24 cellular contexts compared by ENCODE assay signal in the genomic region with DNA sequence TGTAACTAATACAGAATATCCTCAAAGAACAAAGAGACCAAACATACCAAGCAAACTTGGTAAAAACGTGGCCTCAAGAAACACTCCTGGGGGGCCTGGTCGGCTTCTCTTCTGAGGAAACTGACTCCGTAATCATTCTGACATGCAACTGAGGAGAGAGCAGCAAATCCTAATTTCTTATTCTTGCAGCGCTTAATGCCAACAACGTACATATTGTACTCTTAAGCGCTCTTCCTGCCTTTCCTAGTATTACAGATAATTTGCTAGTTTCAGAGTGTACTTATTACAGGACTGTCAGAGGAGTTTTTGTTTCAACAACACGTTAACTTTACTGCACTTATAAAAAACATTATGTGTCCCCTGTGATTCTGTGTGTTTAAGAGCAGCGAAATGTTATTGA.
DNase-seq lines count a peak whose midpoint lies in the region; ATAC-seq and TF ChIP-seq lines count a peak whose summit lies in the region.
"Had no signal": no experiment of that assay in that cellular context is flagged by ENCODE, and none has a peak within 500 bp of the region (broad histone marks: within the 10 kb centered on the region; RNA-seq: fewer than 3 reads in every experiment).

No MANE protein-coding gene starts in this region.

- WGBS in heart left ventricle, 4 donors, result 76 to 86% (median 79%) methylated on average over 8 of the region's 8 CpGs
- 74% methylated on average over 3 of the region's 8 CpGs for WGBS in mesenchymal stem cell

- intact Hi-C loops in heart left ventricle (cut with DNase I), result loop anchor here in 5 of 10 donors (5.0 to 10.0 kb wide), 5 partner anchors 52 to 125 kb away; partner anchors contain the start of gene ZNF521 (in 1 of the 5)

- no peak overlapping the region for H2AK5ac ChIP-seq in mesenchymal stem cell (ENCODE audit: low read length, severe bottlenecking)

- H4K91ac ChIP-seq in mesenchymal stem cell (ENCODE audit: low read length), result no peak overlapping the region

- H3K4me1 ChIP-seq in cardiac muscle cell (ENCODE audit: low read depth) (peaks cover 65% of the 10 kb centered on the region), heart left ventricle (peaks cover 0 to 63% (median 45%) of the 10 kb centered on the region in 12 donors), adipocyte (ENCODE audit: control insufficient read depth, insufficient read depth, low read length) (peaks cover 54% of the 10 kb centered on the region), mesenchymal stem cell (ENCODE audit: control insufficient read depth, insufficient read depth, low read depth, low read length) (peaks cover 4% of the 10 kb centered on the region), subcutaneous abdominal adipose tissue (ENCODE audit: control insufficient read depth in 5 of 5, insufficient read depth in 5 of 5, low read length in 5 of 5) (peaks cover 0 to 70% (median 50%) of the 10 kb centered on the region in 5 donors)

- H3K18ac ChIP-seq in mesenchymal stem cell (ENCODE audit: low read depth in 1 of 2, low read length in 2 of 2), result no peak overlapping the region

- ATAC-seq in heart left ventricle, result no peak
- no peak for ATAC-seq in GM21447 (IDR thresholded peaks at IDR 0.05; ENCODE audit: unreplicated experiment)
- ATAC-seq in HG03159 (IDR thresholded peaks at IDR 0.05; ENCODE audit: unreplicated experiment), result no peak
- ATAC-seq: CD8-positive, alpha-beta T cell; HCT116; Right ventricle myocardium inferior had no signal

- no peak overlapping the region for H2BK15ac ChIP-seq in mesenchymal stem cell (ENCODE audit: low read depth, poor library complexity, severe bottlenecking)

- no peak overlapping the region for H4K8ac ChIP-seq in mesenchymal stem cell (ENCODE audit: low read length)

- H3K36me3 ChIP-seq in cardiac muscle cell (no peaks in the 10 kb centered on the region), heart left ventricle (no peaks in the 10 kb centered on the region), adipocyte (ENCODE audit: control insufficient read depth, insufficient read depth, low read length, severe bottlenecking) (no peaks in the 10 kb centered on the region), mesenchymal stem cell (ENCODE audit: control insufficient read depth in 1 of 2, insufficient read depth in 2 of 2, low read depth in 1 of 2, low read length in 2 of 2) (no peaks in the 10 kb centered on the region), subcutaneous abdominal adipose tissue (ENCODE audit: control insufficient read depth in 5 of 5, insufficient read depth in 5 of 5, low read length in 5 of 5) (no peaks in the 10 kb centered on the region)

- no peak overlapping the region for H2BK5ac ChIP-seq in mesenchymal stem cell (ENCODE audit: low read depth, low read length, poor library complexity, severe bottlenecking)

- DNase-seq in cardiac muscle cell (ENCODE audit: low read depth in 1 of 2, low spot score in 1 of 2) (no peak), heart left ventricle (no peak), adipocyte (ENCODE audit: low read depth) (no peak), mesenchymal stem cell (no peak)
- DNase-seq in stimulated activated naive CD4-positive, alpha-beta T cell treated with Interleukin-2 at 50 U/mL for 16 hours (lab: John Stamatoyannopoulos, UW), result no peak
- DNase-seq: 8988T; AML-193; C1 segment of cervical spinal cord; Calu3; CD8-positive, alpha-beta T cell; DMS153; GOT3; Karpas-422; NCI-H1417; NCI-H1694 treated with DMSO at 0.1 percent for 48 hours; NCI-H2081 treated with DMSO at 0.1 percent for 48 hours; NCI-H446 treated with DMSO at 0.1 percent for 48 hours; NCI-H526 treated with DMSO at 0.1 percent for 48 hours; OCI-M1 had no signal

- H2AFZ ChIP-seq in mesenchymal stem cell (ENCODE audit: low read depth, low read length), result no peak overlapping the region

- H3K79me1 ChIP-seq in mesenchymal stem cell (replicated peaks; ENCODE audit: low read length, poor library complexity, severe bottlenecking), result peaks cover 31% of the 10 kb centered on the region

- H3K4me2 ChIP-seq in mesenchymal stem cell (ENCODE audit: low read length, poor library complexity, severe bottlenecking), result no peak overlapping the region

- H3K4me3 ChIP-seq in cardiac muscle cell (no peak overlapping the region), heart left ventricle (no peak overlapping the region), adipocyte (ENCODE audit: low read length) (peak overlapping the region; percentile 25), mesenchymal stem cell (ENCODE audit: insufficient read depth in 1 of 2, low read depth in 1 of 2, low read length in 2 of 2) (peak overlapping the region in 1 of 2 experiments; percentile 45), subcutaneous abdominal adipose tissue (ENCODE audit: low read depth in 1 of 5, low read length in 5 of 5) (no peak overlapping the region)

- TF ChIP-seq CTCF in cardiac muscle cell (IDR thresholded peaks at IDR 0.05; ENCODE audit: low read depth, low read length), result no peak
- no peak for TF ChIP-seq CTCF in heart left ventricle (IDR thresholded peaks at IDR 0.05)

- no peak overlapping the region for H3K4ac ChIP-seq in mesenchymal stem cell (ENCODE audit: low read depth in 1 of 2, low read length in 2 of 2)

- no peaks in the 10 kb centered on the region for H3K9me3 ChIP-seq in cardiac muscle cell (ENCODE audit: low read depth)
- H3K9me3 ChIP-seq in heart left ventricle, result no peaks in the 10 kb centered on the region
- H3K9me3 ChIP-seq in adipocyte (ENCODE audit: control insufficient read depth, low read length), result no peaks in the 10 kb centered on the region
- H3K9me3 ChIP-seq in mesenchymal stem cell (ENCODE audit: control insufficient read depth, low read length), result no peaks in the 10 kb centered on the region
- no peaks in the 10 kb centered on the region for H3K9me3 ChIP-seq in subcutaneous abdominal adipose tissue (ENCODE audit: control insufficient read depth in 5 of 5, low read length in 5 of 5)

- no peak overlapping the region for H3K23ac ChIP-seq in mesenchymal stem cell (ENCODE audit: low read length in 2 of 2)

- no peaks in the 10 kb centered on the region for H3K27me3 ChIP-seq in cardiac muscle cell
- no peaks in the 10 kb centered on the region for H3K27me3 ChIP-seq in heart left ventricle
- no peaks in the 10 kb centered on the region for H3K27me3 ChIP-seq in adipocyte (replicated peaks; ENCODE audit: control insufficient read depth, insufficient read depth, low read length)
- no peaks in the 10 kb centered on the region for H3K27me3 ChIP-seq in mesenchymal stem cell (ENCODE audit: control insufficient read depth in 1 of 2, insufficient read depth in 1 of 2, low read length in 2 of 2)
- no peaks in the 10 kb centered on the region for H3K27me3 ChIP-seq in subcutaneous abdominal adipose tissue (ENCODE audit: control insufficient read depth in 5 of 5, insufficient read depth in 4 of 5, low read length in 5 of 5)

- no peak overlapping the region for H3K14ac ChIP-seq in mesenchymal stem cell (ENCODE audit: low read length in 2 of 2)

- H3K27ac ChIP-seq in cardiac muscle cell (peak overlapping the region; percentile 98), heart left ventricle (peak overlapping the region in 6 of 12 donors; percentile 3 to 81 (median 44)), mesenchymal stem cell (ENCODE audit: low read length, poor library complexity, severe bottlenecking) (no peak overlapping the region), subcutaneous abdominal adipose tissue (ENCODE audit: low read depth, low read length) (peak overlapping the region; percentile 91)

- H2BK120ac ChIP-seq in mesenchymal stem cell (ENCODE audit: low read depth, low read length), result no peak overlapping the region

- no peak overlapping the region for H2BK12ac ChIP-seq in mesenchymal stem cell (ENCODE audit: low read length in 2 of 2)

- H3K9ac ChIP-seq in adipocyte (ENCODE audit: low read length) (no peak overlapping the region), mesenchymal stem cell (ENCODE audit: low read length) (peak overlapping the region; percentile 91), subcutaneous abdominal adipose tissue (ENCODE audit: low read length in 5 of 5) (peak overlapping the region in 2 of 5 donors; percentile 31 to 64)

- TF ChIP-seq POLR2A in heart left ventricle (IDR thresholded peaks at IDR 0.05), result no peak
